In the genomic region with DNA sequence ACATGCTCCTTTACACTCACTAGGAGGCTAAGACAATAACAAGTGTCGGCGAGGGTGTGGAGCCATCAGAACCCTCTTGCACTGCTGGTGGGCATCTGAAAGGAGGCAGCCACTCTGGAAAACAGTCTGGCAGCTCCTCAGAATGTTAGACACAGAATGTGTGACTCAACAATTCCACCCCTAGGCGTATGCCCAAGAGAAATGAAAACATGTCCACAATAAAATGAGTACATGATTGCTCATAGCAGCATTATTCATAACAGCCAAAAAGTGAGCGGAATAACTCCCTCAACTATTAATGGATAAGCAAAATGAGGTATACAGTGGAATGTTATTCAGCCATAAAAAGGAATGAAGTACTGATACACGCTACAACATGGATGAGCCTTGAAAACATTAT, we compare ENCODE assay signal across 22 cellular contexts. TPM values are rescaled to one million over a fixed set of nuclear protein-coding genes. Genes with fewer than 3 reads are reported as not detected.
A peak's percentile ranks its signal among the peaks of the same experiment; 100 is the strongest.
DNase-seq lines count a peak whose midpoint lies in the region; ATAC-seq, FAIRE-seq and TF ChIP-seq lines count a peak whose summit lies in the region.
"Had no signal": no experiment of that assay in that cellular context is flagged by ENCODE, and none has a peak within 500 bp of the region (broad histone marks: within the 10 kb centered on the region; RNA-seq: fewer than 3 reads in every experiment).

No MANE protein-coding gene starts in this region.

- TF ChIP-seq CTCF in K562 (IDR thresholded peaks at IDR 0.05 in 2 of 3, conservative IDR thresholded peaks at IDR 0.05 in 1 of 3; ENCODE audit: insufficient read depth in 2 of 3, low read depth in 1 of 3, low read length in 3 of 3): no peak
- TF ChIP-seq CTCF in suprapubic skin (IDR thresholded peaks at IDR 0.05): no peak

- H3K36me3 Mint-ChIP-seq in activated naive CD4-positive, alpha-beta T cell treated with anti-CD3 and anti-CD28 coated beads, Interleukin-2, amount 50 U/mL, for 72 hours: peaks cover 17 to 34% of the 10 kb centered on the region in 2 donors

- intact Hi-C loops in K562 (cut with micrococcal nuclease): no loop called here

- peaks cover 0 to 7% of the 10 kb centered on the region in 2 experiments; a peak in 2 of 5 replicates for H3K4me1 ChIP-seq in K562 (replicated peaks in 1 of 2; ENCODE audit: control insufficient read depth in 2 of 2, insufficient read depth in 2 of 2, low read length in 2 of 2)
- no peaks in the 10 kb centered on the region for H3K4me1 ChIP-seq in suprapubic skin
- H3K4me1 ChIP-seq: prostate gland had no signal

- H3K36me3 ChIP-seq in K562 (ENCODE audit: control insufficient read depth, insufficient read depth, low read length) (no peaks in the 10 kb centered on the region), suprapubic skin (no peaks in the 10 kb centered on the region)
- H3K36me3 ChIP-seq: prostate gland had no signal

- no peak overlapping the region for H3K27ac Mint-ChIP-seq in activated naive CD4-positive, alpha-beta T cell treated with anti-CD3 and anti-CD28 coated beads, Interleukin-2, amount 50 U/mL, for 72 hours
- H3K27ac Mint-ChIP-seq: CD8-positive, alpha-beta memory T cell; nephron had no signal

- TF ChIP-seq EP300 in K562 (IDR thresholded peaks at IDR 0.05; ENCODE audit: low read length) (no peak), suprapubic skin (IDR thresholded peaks at IDR 0.05) (no peak)

- H3K9me3 Mint-ChIP-seq in activated naive CD4-positive, alpha-beta T cell treated with anti-CD3 and anti-CD28 coated beads, Interleukin-2, amount 50 U/mL, for 72 hours: peaks cover 8 to 30% of the 10 kb centered on the region in 2 donors

- ATAC-seq in activated naive CD4-positive, alpha-beta T cell treated with anti-CD3 and anti-CD28 coated beads, Interleukin-2, amount 50 U/mL, for 72 hours: peak; percentile 60 to 74
- no peak for ATAC-seq in K562
- ATAC-seq: SK-N-SH treated with all-trans-retinoic acid at 6 μM for 48 hours had no signal

- 0% methylated on average over 5 of the region's 5 CpGs for WGBS in K562 (ENCODE audit: insufficient coverage, low coverage, missing lambda C conversion rate)
- WGBS in suprapubic skin: 79% methylated on average over 5 of the region's 5 CpGs

- H3K9me3 ChIP-seq in K562 (replicated peaks; ENCODE audit: control insufficient read depth, insufficient read depth, low read depth, low read length) (no peaks in the 10 kb centered on the region), suprapubic skin (no peaks in the 10 kb centered on the region)
- H3K9me3 ChIP-seq: prostate gland had no signal

- peaks cover 4 to 48% of the 10 kb centered on the region in 2 experiments; a peak in 3 of 5 replicates for H3K27me3 ChIP-seq in K562 (ENCODE audit: control insufficient read depth in 2 of 2, insufficient read depth in 2 of 2, low read length in 2 of 2)
- H3K27me3 ChIP-seq in suprapubic skin: peaks cover 10% of the 10 kb centered on the region

- no peaks in the 10 kb centered on the region for H3K79me2 ChIP-seq in K562 (ENCODE audit: control insufficient read depth, insufficient read depth, low read length)

- FAIRE-seq in K562 (lab: Jason Lieb, UNC): no peak
- FAIRE-seq: islet of Langerhans, TTC549 had no signal

- no peaks in the 10 kb centered on the region for H4K20me1 ChIP-seq in K562 (replicated peaks; ENCODE audit: control insufficient read depth, insufficient read depth, low read length)

- no peak overlapping the region for H2AFZ ChIP-seq in K562 (ENCODE audit: low read depth, low read length)

- in situ Hi-C loops in K562 (cut with MboI): no loop called here

- no peaks in the 10 kb centered on the region for H3K9me1 ChIP-seq in K562 (ENCODE audit: control insufficient read depth, insufficient read depth, low read length)

- H3K27ac ChIP-seq in K562 (ENCODE audit: extremely low read depth, low read depth, low read length) (no peak overlapping the region), suprapubic skin (no peak overlapping the region)
- H3K27ac ChIP-seq: prostate gland had no signal

- POLR2A ChIA-PET in K562 (lab: Yijun Ruan, JAX): no interaction called here

- H3K4me3 ChIP-seq in K562 (no peak overlapping the region), suprapubic skin (no peak overlapping the region)
- H3K4me3 ChIP-seq: prostate gland had no signal

- CTCF ChIA-PET in K562 (lab: Yijun Ruan, JAX; ENCODE audit: low intra/inter-chr PET ratio): no interaction called here

- DNase-seq in activated naive CD4-positive, alpha-beta T cell treated with anti-CD3 and anti-CD28 coated beads, Interleukin-2, amount 50 U/mL, for 72 hours (ENCODE audit: low spot score in 2 of 2): no peak
- DNase-seq in activated naive CD4-positive, alpha-beta T cell treated with Interleukin-2 at 50 U/mL for 16 hours: no peak
- peak; percentile 79 for DNase-seq in HT1080 (ENCODE audit: low read depth)
- DNase-seq in K562 (ENCODE audit: extremely low read depth in 1 of 4, low spot score in 3 of 4): no peak
- DNase-seq in renal cortical epithelial cell (ENCODE audit: low read depth): peak; percentile 59
- DNase-seq in T-helper 2 cell: no peak
- no peak for DNase-seq in suprapubic skin (ENCODE audit: low spot score in 2 of 2)
- DNase-seq in NCI-H526 (lab: John Stamatoyannopoulos, UW): no peak
- DNase-seq: activated CD4-positive, alpha-beta T cell treated with anti-CD3 and anti-CD28 coated beads, Interleukin-2, amount 50 U/mL, for 4 hours; activated effector memory CD4-positive, alpha-beta T cell treated with Interleukin-2 at 50 U/mL for 16 hours; CD8-positive, alpha-beta memory T cell; cortex of kidney; mesendoderm; NCI-H2029 treated with DMSO at 0.1 percent for 48 hours; NCI-H524 treated with DMSO at 0.1 percent for 48 hours had no signal

- H3K9ac ChIP-seq in K562 (ENCODE audit: insufficient read depth in 1 of 2, low read depth in 2 of 2, low read length in 2 of 2): no peak overlapping the region

- H3K4me2 ChIP-seq in K562 (ENCODE audit: insufficient read depth, low read length): no peak overlapping the region

- BruUV-seq in K562 (replicated peaks; lab: Mats Ljungman, UMichigan): no TSS peak

- TF ChIP-seq POLR2A in K562 (conservative IDR thresholded peaks at IDR 0.05) (no peak), suprapubic skin (IDR thresholded peaks at IDR 0.05) (no peak)

- no peak for TF ChIP-seq RAD21 in K562 (CRISPR knock-in tag; conservative IDR thresholded peaks at IDR 0.05 in 1 of 2, IDR thresholded peaks at IDR 0.05 in 1 of 2)

TF ChIP-seq in K562, 482 proteins besides CTCF, POLR2A, EP300 and RAD21:
- TF ChIP-seq HEY1 (CRISPR knock-in tag; IDR thresholded peaks at IDR 0.05; ENCODE audit: borderline replicate concordance): no peak
- TF ChIP-seq ZFP36 (IDR thresholded peaks at IDR 0.05; ENCODE audit: low read depth, low read length, partially characterized antibody): peak; percentile 38

RNA-seq across cellular contexts. Expression of gene WNT7A, which starts 57.8 kb away (rescaled TPM):
- total RNA-seq in activated naive CD4-positive, alpha-beta T cell treated with anti-CD3 and anti-CD28 coated beads, Interleukin-2, amount 50 U/mL, for 72 hours: under 1 TPM; 0.06 to 0.14 TPM
- 0.47 and 1.3 TPM in 2 replicates for total RNA-seq in HT1080 (2014; rRNA removed; shearing (Covaris generic))
- polyA plus RNA-seq in HT1080 (2015; cell fraction: cytosol; rRNA removed): 1.5 and 2.6 TPM in 2 replicates
- polyA plus RNA-seq in HT1080 (2015; cell fraction: nucleus; rRNA removed): 1.0 and 1.1 TPM in 2 replicates
- total RNA-seq in K562 (2011; cell fraction: chromatin; rRNA removed; ENCODE audit: low replicate concordance): not detected in 2 replicates
- total RNA-seq in K562 (2011; cell fraction: nucleolus; rRNA removed): not detected in 2 replicates
- total RNA-seq in K562 (2011; cell fraction: nucleoplasm; rRNA removed): not detected in 2 replicates
- total RNA-seq in K562 (2014; rRNA removed): not detected in 2 replicates
- not detected in 2 replicates for total RNA-seq in K562 (2014; rRNA removed; fragmentation: Illumina TruSeq; extraction: Trizol)
- not detected in 2 replicates for total RNA-seq in K562 (2015; rRNA removed; fragmentation: Illumina TruSeq; extraction: Trizol)
- total RNA-seq in K562 (2021): not detected in 2 replicates
- polyA plus RNA-seq in K562 (2011; rRNA removed): 0.03 TPM in 1 of 2 replicates, not detected in the other
- polyA plus RNA-seq in K562 (2011; cell fraction: cytosol; rRNA removed): 0.07 TPM in 1 of 2 replicates, not detected in the other
- polyA plus RNA-seq in K562 (2011; cell fraction: nucleus; rRNA removed): not detected in 2 replicates
- polyA plus RNA-seq in K562 (2012): 0.05 TPM in 1 of 2 replicates, not detected in the other
- polyA plus RNA-seq in K562 (2014; fragmentation: Illumina TruSeq; extraction: Trizol): not detected in 2 replicates
- polyA plus RNA-seq in K562 (2014; fragmentation: Nextera tagmentation; extraction: Ambion mirVana): not detected
- polyA plus RNA-seq in K562 (2014; rRNA removed): not detected in 2 replicates
- not detected in 2 replicates for polyA minus RNA-seq in K562 (2011; rRNA and poly(A)+ RNA removed)
- not detected in 2 replicates for polyA minus RNA-seq in K562 (2011; cell fraction: cytosol; rRNA and poly(A)+ RNA removed)
- polyA minus RNA-seq in K562 (2011; cell fraction: nucleus; rRNA and poly(A)+ RNA removed): not detected in 2 replicates
- total RNA-seq in renal cortical epithelial cell: 23.1 and 54.5 TPM in 2 replicates
- total RNA-seq in suprapubic skin: 1 to 10 TPM; 1.1 to 3.9 (median 1.8) TPM
- total RNA-seq: H4, OCI-LY7 had no signal

Comparison
In these comparisons a context has a peak if more than half of its experiments do, and no peak if none do; other contexts are left out.
1. DNase-seq: peak in HT1080 (single experiment) and renal cortical epithelial cell (single experiment); none in activated naive CD4-positive, alpha-beta T cell treated with anti-CD3 and anti-CD28 coated beads, Interleukin-2, amount 50 U/mL, for 72 hours (0 of 2), activated naive CD4-positive, alpha-beta T cell treated with Interleukin-2 at 50 U/mL for 16 hours (single experiment), K562 (0 of 4), T-helper 2 cell (0 of 5), suprapubic skin (0 of 2) and NCI-H526 (0 of 2).